Comparison of ENCODE assay signal across 12 cellular contexts in the genomic region with DNA sequence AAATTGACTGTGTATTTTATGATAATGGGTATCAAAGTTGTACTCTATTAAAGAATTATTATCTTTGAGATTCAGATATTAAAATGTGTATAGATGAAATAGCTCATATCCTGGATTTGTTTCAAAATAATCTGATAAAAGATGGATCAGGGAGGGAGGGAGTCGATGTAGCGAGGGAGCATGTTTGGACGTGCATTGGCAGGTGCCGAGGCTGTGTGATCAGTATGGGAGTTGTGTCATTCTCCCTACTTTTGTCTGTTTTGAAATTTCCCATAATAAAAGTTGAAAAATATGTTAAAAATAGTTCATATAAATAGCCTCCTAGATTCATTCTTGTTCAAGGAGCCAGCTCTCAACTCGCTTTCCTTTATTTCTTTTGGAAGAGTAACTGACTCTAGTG.
DNase-seq lines count a peak whose midpoint lies in the region; ATAC-seq, FAIRE-seq and TF ChIP-seq lines count a peak whose summit lies in the region.
"Had no signal": no experiment of that assay in that cellular context is flagged by ENCODE, and none has a peak within 500 bp of the region (broad histone marks: within the 10 kb centered on the region; RNA-seq: fewer than 3 reads in every experiment).

No MANE protein-coding gene starts in this region.

- H3K4me1 ChIP-seq in HCT116 (ENCODE audit: control insufficient read depth in 1 of 2, insufficient read depth in 2 of 2, low read length in 2 of 2) (peaks cover 58 to 61% of the 10 kb centered on the region in 2 experiments), skeletal muscle tissue (ENCODE audit: control insufficient read depth in 3 of 3, insufficient read depth in 3 of 3, low read length in 3 of 3) (peaks cover 29 to 34% (median 34%) of the 10 kb centered on the region in 3 donors)

- BruUV-seq in HCT116 (replicated peaks; lab: Mats Ljungman, UMichigan): no TSS peak

- H3K4me2 ChIP-seq in HCT116 (ENCODE audit: low read length): peak overlapping the region; percentile 71

- H3K4me3 ChIP-seq in HCT116 (replicated peaks in 1 of 2; ENCODE audit: low read depth in 1 of 2, low read length in 2 of 2) (no peak overlapping the region), epithelial cell of esophagus (ENCODE audit: low read length) (no peak overlapping the region), skeletal muscle tissue (ENCODE audit: low read length in 3 of 3) (no peak overlapping the region), H7 (ENCODE audit: insufficient read depth, low read depth, low read length) (no peak overlapping the region)

- ATAC-seq in HCT116: no peak
- ATAC-seq in HG03378 (IDR thresholded peaks at IDR 0.05; ENCODE audit: unreplicated experiment): no peak
- ATAC-seq: activated T-cell treated with anti-CD3 and anti-CD28 coated beads, Interleukin-2, amount 50 U/mL, for 4 hours had no signal

- H3K27me3 ChIP-seq in HCT116 (ENCODE audit: insufficient read depth, low read length) (no peaks in the 10 kb centered on the region), skeletal muscle tissue (ENCODE audit: control insufficient read depth in 3 of 3, insufficient read depth in 3 of 3, low read length in 3 of 3) (no peaks in the 10 kb centered on the region), H7 (ENCODE audit: control insufficient read depth, insufficient read depth, low read length) (no peaks in the 10 kb centered on the region)

- POLR2A ChIA-PET in HCT116 (lab: Charles Lee): interaction anchor here (0.8 to 6.7 kb wide), 5 partner anchors 10 to 172 kb away, joined by 3 to 45 read pairs (median 5); no protein-coding TSS in a partner anchor

- H3K79me2 ChIP-seq in HCT116 (ENCODE audit: insufficient read depth, low read length): no peaks in the 10 kb centered on the region

- no peak for TF ChIP-seq RAD21 in HCT116 (IDR thresholded peaks at IDR 0.05; ENCODE audit: low read depth)

- CTCF ChIA-PET in HCT116 (lab: Charles Lee): interaction anchor here (1.0 to 1.1 kb wide), 2 partner anchors 36 to 314 kb away, joined by 3 read pairs; no protein-coding TSS in a partner anchor

- H3K27ac ChIP-seq in HCT116 (ENCODE audit: low read depth, low read length): peak overlapping the region; percentile 92
- H3K27ac ChIP-seq in VCaP: peak overlapping the region; percentile 98
- peak overlapping the region; percentile 59 for H3K27ac ChIP-seq in skeletal muscle tissue (ENCODE audit: low read depth, low read length)

- no peak for TF ChIP-seq POLR2A in HCT116 (IDR thresholded peaks at IDR 0.05; ENCODE audit: borderline replicate concordance, extremely low read depth, insufficient read depth, insufficient read length)

- H2AFZ ChIP-seq in HCT116 (ENCODE audit: low read depth, low read length, poor library complexity, severe bottlenecking): no peak overlapping the region

- RAD21 ChIA-PET in HCT116 (lab: Charles Lee; ENCODE audit: low non-redundant PET in 1 of 2, low total read pairs in 2 of 2, uncharacterized antibody in 2 of 2, unreplicated experiment in 2 of 2): interaction anchor here in 1 of 2 experiments (0.6 kb wide), 1 partner anchor 12 kb away, joined by 4 read pairs; no protein-coding TSS in a partner anchor

- no peaks in the 10 kb centered on the region for H3K36me3 ChIP-seq in HCT116 (ENCODE audit: control insufficient read depth in 1 of 2, insufficient read depth in 2 of 2, low read length in 2 of 2)
- no peaks in the 10 kb centered on the region for H3K36me3 ChIP-seq in skeletal muscle tissue (ENCODE audit: control insufficient read depth in 3 of 3, insufficient read depth in 3 of 3, low read length in 3 of 3)
- H3K36me3 ChIP-seq in H7 (replicated peaks; ENCODE audit: control insufficient read depth, insufficient read depth, low read length): no peaks in the 10 kb centered on the region

- DNase-seq in HCT116 (ENCODE audit: low read depth, low spot score) (no peak), epithelial cell of esophagus (ENCODE audit: low read depth) (peak; percentile 81), urothelium cell line (ENCODE audit: low spot score) (no peak), H7 (no peak)
- DNase-seq: activated T-cell treated with anti-CD3 and anti-CD28 coated beads, Interleukin-2, amount 50 U/mL, for 4 hours; left cardiac atrium; NCI-H1417 treated with DMSO at 0.1 percent for 48 hours; stimulated activated CD4-positive, alpha-beta T cell treated with anti-CD3 and anti-CD28 coated beads, Interleukin-4, amount 100 ng/mL, for 1 hour had no signal

- intact Hi-C loops in HCT116 (cut with micrococcal nuclease): no loop called here

- FAIRE-seq in urothelium cell line (lab: Jason Lieb, UNC): no peak
- FAIRE-seq: frontal cortex had no signal

- peak overlapping the region; percentile 48; the same call in 1 of the 2 replicates for H3K9ac ChIP-seq in HCT116 (ENCODE audit: low read length)
- no peak overlapping the region for H3K9ac ChIP-seq in skeletal muscle tissue (ENCODE audit: low read depth in 1 of 3, low read length in 3 of 3)

- H3K9me2 ChIP-seq in HCT116 (ENCODE audit: insufficient read depth): no peaks in the 10 kb centered on the region

- TF ChIP-seq CTCF in HCT116 (IDR thresholded peaks at IDR 0.05 in 2 of 3, conservative IDR thresholded peaks at IDR 0.05 in 1 of 3; ENCODE audit: borderline replicate concordance in 1 of 3, insufficient read depth in 1 of 3, low read depth in 2 of 3, low read length in 2 of 3): no peak
- TF ChIP-seq CTCF in VCaP (conservative IDR thresholded peaks at IDR 0.05): no peak
- TF ChIP-seq CTCF in epithelial cell of esophagus (IDR thresholded peaks at IDR 0.05; ENCODE audit: insufficient read depth, low read depth, low read length, missing control alignments): no peak

- no peaks in the 10 kb centered on the region for H4K20me1 ChIP-seq in HCT116 (ENCODE audit: insufficient read depth)

- H3K9me3 ChIP-seq in HCT116 (ENCODE audit: control insufficient read depth in 1 of 2, insufficient read depth in 1 of 2, low read depth in 1 of 2, low read length in 2 of 2): no peaks in the 10 kb centered on the region
- H3K9me3 ChIP-seq in skeletal muscle tissue (ENCODE audit: control insufficient read depth in 3 of 3, low read length in 3 of 3): no peaks in the 10 kb centered on the region

TF ChIP-seq in HCT116, 20 proteins besides CTCF, POLR2A, EP300 and RAD21:
- TF ChIP-seq REST (IDR thresholded peaks at IDR 0.05; ENCODE audit: low read depth) (no peak), CBX3 (IDR thresholded peaks at IDR 0.05; ENCODE audit: low read depth) (no peak), EGR1 (IDR thresholded peaks at IDR 0.05; ENCODE audit: low read depth) (no peak), SRF (IDR thresholded peaks at IDR 0.05; ENCODE audit: low read depth) (no peak), TCF7L2 (IDR thresholded peaks at IDR 0.05; ENCODE audit: borderline replicate concordance, extremely low read depth, insufficient read depth, insufficient read length) (no peak)
